12 cellular contexts compared by ENCODE assay signal in genomic region chr20:57991211-57991841, GRCh38.
DNase-seq lines count a peak whose midpoint lies in the region; ATAC-seq and TF ChIP-seq lines count a peak whose summit lies in the region.
"Had no signal": no experiment of that assay in that cellular context is flagged by ENCODE, and none has a peak within 500 bp of the region (broad histone marks: within the 10 kb centered on the region; RNA-seq: fewer than 3 reads in every experiment).

No MANE protein-coding gene starts in this region.

- H3K27me3 Mint-ChIP-seq in activated naive CD4-positive, alpha-beta T cell treated with anti-CD3 and anti-CD28 coated beads for 36 hours (ENCODE audit: low read depth), result peaks cover 6% of the 10 kb centered on the region
- peaks cover 18% of the 10 kb centered on the region for H3K27me3 Mint-ChIP-seq in activated naive CD4-positive, alpha-beta T cell treated with anti-CD3 and anti-CD28 coated beads, Interleukin-2, amount 10 ng/mL, durations not matched to agents 7 days and 5 days
- peaks cover 1% of the 10 kb centered on the region for H3K27me3 Mint-ChIP-seq in endodermal cell (ENCODE audit: insufficient read depth)

- no peak overlapping the region for H3K4me3 Mint-ChIP-seq in activated naive CD4-positive, alpha-beta T cell treated with anti-CD3 and anti-CD28 coated beads for 36 hours
- no peak overlapping the region for H3K4me3 Mint-ChIP-seq in activated naive CD4-positive, alpha-beta T cell treated with anti-CD3 and anti-CD28 coated beads, Interleukin-2, amount 10 ng/mL, durations not matched to agents 7 days and 5 days
- H3K4me3 Mint-ChIP-seq in endodermal cell, result no peak overlapping the region
- H3K4me3 Mint-ChIP-seq: activated T-cell treated with anti-CD3 and anti-CD28 coated beads, Interleukin-2, amount 50 U/mL, for 4 hours; CD14-positive monocyte; natural killer cell treated with Interleukin-12 subunit alpha and Interleukin-12 subunit beta and Interleukin-15 and Interleukin-18, amount 100 ng/mL, for 72 hours had no signal

- H3K4me1 ChIP-seq in transverse colon (peaks cover 3 to 54% (median 33%) of the 10 kb centered on the region in 4 donors), endodermal cell (ENCODE audit: control insufficient read depth, insufficient read depth, low read length) (no peaks in the 10 kb centered on the region)

- intact Hi-C loops in activated naive CD4-positive, alpha-beta T cell treated with anti-CD3 and anti-CD28 coated beads for 36 hours (cut with micrococcal nuclease), result no loop called here
- intact Hi-C loops in transverse colon (cut with DNase I; ENCODE audit: low total_unique reads), result no loop called here

- H3K9ac ChIP-seq in endodermal cell (ENCODE audit: extremely low read depth, low read length, poor library complexity, severe bottlenecking), result no peak overlapping the region

- no peak for ATAC-seq in GM21447 (IDR thresholded peaks at IDR 0.05; ENCODE audit: unreplicated experiment)
- ATAC-seq: natural killer cell treated with Interleukin-12 subunit alpha and Interleukin-12 subunit beta and Interleukin-15 and Interleukin-18, amount 100 ng/mL, for 72 hours had no signal

- no peaks in the 10 kb centered on the region for H3K4me1 Mint-ChIP-seq in activated naive CD4-positive, alpha-beta T cell treated with anti-CD3 and anti-CD28 coated beads for 36 hours (ENCODE audit: low read depth)
- no peaks in the 10 kb centered on the region for H3K4me1 Mint-ChIP-seq in activated naive CD4-positive, alpha-beta T cell treated with anti-CD3 and anti-CD28 coated beads, Interleukin-2, amount 10 ng/mL, durations not matched to agents 7 days and 5 days
- H3K4me1 Mint-ChIP-seq in endodermal cell, result peaks cover 4% of the 10 kb centered on the region

- no peaks in the 10 kb centered on the region for H3K36me3 Mint-ChIP-seq in activated naive CD4-positive, alpha-beta T cell treated with anti-CD3 and anti-CD28 coated beads for 36 hours (ENCODE audit: low read depth)
- no peaks in the 10 kb centered on the region for H3K36me3 Mint-ChIP-seq in activated naive CD4-positive, alpha-beta T cell treated with anti-CD3 and anti-CD28 coated beads, Interleukin-2, amount 10 ng/mL, durations not matched to agents 7 days and 5 days
- no peaks in the 10 kb centered on the region for H3K36me3 Mint-ChIP-seq in endodermal cell (ENCODE audit: low read depth)
- H3K36me3 Mint-ChIP-seq: CD14-positive monocyte; natural killer cell treated with Interleukin-12 subunit alpha and Interleukin-12 subunit beta and Interleukin-15 and Interleukin-18, amount 100 ng/mL, for 72 hours had no signal

- TF ChIP-seq CTCF in transverse colon (IDR thresholded peaks at IDR 0.05) (no peak), endodermal cell (conservative IDR thresholded peaks at IDR 0.05) (no peak)

- H3K9me3 Mint-ChIP-seq in activated naive CD4-positive, alpha-beta T cell treated with anti-CD3 and anti-CD28 coated beads for 36 hours, result no peaks in the 10 kb centered on the region
- H3K9me3 Mint-ChIP-seq in activated naive CD4-positive, alpha-beta T cell treated with anti-CD3 and anti-CD28 coated beads, Interleukin-2, amount 10 ng/mL, durations not matched to agents 7 days and 5 days, result no peaks in the 10 kb centered on the region
- H3K9me3 Mint-ChIP-seq in endodermal cell, result no peaks in the 10 kb centered on the region
- H3K9me3 Mint-ChIP-seq: activated T-cell treated with anti-CD3 and anti-CD28 coated beads, Interleukin-2, amount 50 U/mL, for 4 hours; CD14-positive monocyte; natural killer cell treated with Interleukin-12 subunit alpha and Interleukin-12 subunit beta and Interleukin-15 and Interleukin-18, amount 100 ng/mL, for 72 hours had no signal

- no peaks in the 10 kb centered on the region for H3K9me3 ChIP-seq in transverse colon
- H3K9me3 ChIP-seq in endodermal cell (ENCODE audit: control insufficient read depth, low read length), result no peaks in the 10 kb centered on the region

- H3K27ac Mint-ChIP-seq in activated naive CD4-positive, alpha-beta T cell treated with anti-CD3 and anti-CD28 coated beads for 36 hours, result no peak overlapping the region
- H3K27ac Mint-ChIP-seq in activated naive CD4-positive, alpha-beta T cell treated with anti-CD3 and anti-CD28 coated beads, Interleukin-2, amount 10 ng/mL, durations not matched to agents 7 days and 5 days, result no peak overlapping the region
- no peak overlapping the region for H3K27ac Mint-ChIP-seq in endodermal cell
- H3K27ac Mint-ChIP-seq: CD14-positive monocyte; natural killer cell treated with Interleukin-12 subunit alpha and Interleukin-12 subunit beta and Interleukin-15 and Interleukin-18, amount 100 ng/mL, for 72 hours had no signal

- TF ChIP-seq EP300 in transverse colon (IDR thresholded peaks at IDR 0.05; ENCODE audit: low read depth), result no peak

- H3K27ac ChIP-seq in transverse colon (peak overlapping the region in 3 of 4 donors; percentile 17 to 62 (median 59)), endodermal cell (ENCODE audit: low read depth, low read length) (no peak overlapping the region)

- CTCF ChIA-PET in activated naive CD4-positive, alpha-beta T cell treated with anti-CD3 and anti-CD28 coated beads for 36 hours (lab: Charles Lee), result no interaction called here
- CTCF ChIA-PET in activated naive CD4-positive, alpha-beta T cell treated with anti-CD3 and anti-CD28 coated beads, Interleukin-2, amount 10 ng/mL, durations not matched to agents 7 days and 5 days (lab: Charles Lee), result no interaction called here

- H3K36me3 ChIP-seq in transverse colon, result no peaks in the 10 kb centered on the region
- H3K36me3 ChIP-seq in endodermal cell (ENCODE audit: control insufficient read depth, insufficient read depth, low read length), result no peaks in the 10 kb centered on the region

- 74 to 75% methylated on average over 2 to 13 of the region's 13 CpGs for WGBS in transverse colon (ENCODE audit: low coverage in 1 of 2), 2 donors
- 93% methylated on average over 10 to 13 of the region's 13 CpGs for WGBS in endodermal cell (ENCODE audit: insufficient coverage in 1 of 2, insufficient read length in 1 of 2), 2 experiments

- in situ Hi-C loops in SK-MEL-5 (cut with HindIII; ENCODE audit: low pct_unique_long_range_greater_than_20kb, low sequenced_read_pairs), result no loop called here
- in situ Hi-C loops in transverse colon (cut with MboI; ENCODE audit: low pct_ligation_motif_present in 1 of 4, low pct_unique_long_range_greater_than_20kb in 1 of 4, low sequenced_read_pairs in 3 of 4), result no loop called here

- H3K4me3 ChIP-seq in transverse colon (no peak overlapping the region), endodermal cell (ENCODE audit: low read length) (no peak overlapping the region)

- H3K27me3 ChIP-seq in transverse colon (no peaks in the 10 kb centered on the region), endodermal cell (ENCODE audit: control insufficient read depth, insufficient read depth, low read length, poor library complexity, severe bottlenecking) (no peaks in the 10 kb centered on the region)

- peak; percentile 15 for DNase-seq in activated naive CD4-positive, alpha-beta T cell treated with anti-CD3 and anti-CD28 coated beads for 36 hours
- no peak for DNase-seq in activated naive CD4-positive, alpha-beta T cell treated with anti-CD3 and anti-CD28 coated beads, Interleukin-2, amount 10 ng/mL, durations not matched to agents 7 days and 5 days
- DNase-seq in SK-MEL-5 (ENCODE audit: low read depth, low spot score) (peak; percentile 32), foreskin melanocyte (peak; percentile 88), transverse colon (peak; percentile 34), endodermal cell (no peak)
- DNase-seq in effector CD8-positive, alpha-beta T cell (lab: John Stamatoyannopoulos, UW), result no peak
- DNase-seq: activated T-cell treated with anti-CD3 and anti-CD28 coated beads, Interleukin-2, amount 50 U/mL, for 4 hours; Kasumi-1 had no signal

- no peak for TF ChIP-seq POLR2A in transverse colon (IDR thresholded peaks at IDR 0.05)

Comparison
In these comparisons a context has a peak if more than half of its experiments do, and no peak if none do; other contexts are left out.
1. DNase-seq: peak in activated naive CD4-positive, alpha-beta T cell treated with anti-CD3 and anti-CD28 coated beads for 36 hours (single experiment), SK-MEL-5 (single experiment), foreskin melanocyte (single experiment) and transverse colon (single experiment); none in activated naive CD4-positive, alpha-beta T cell treated with anti-CD3 and anti-CD28 coated beads, Interleukin-2, amount 10 ng/mL, durations not matched to agents 7 days and 5 days (single experiment), effector CD8-positive, alpha-beta T cell (single experiment) and endodermal cell (single experiment).